Comparison of ENCODE assay signal across 15 cellular contexts in genomic region chr21:44960141-44961092, GRCh38. TPM values are rescaled to one million over a fixed set of nuclear protein-coding genes. Genes with fewer than 3 reads are reported as not detected.
A peak's percentile ranks its signal among the peaks of the same experiment; 100 is the strongest.
DNase-seq lines count a peak whose midpoint lies in the region; FAIRE-seq and TF ChIP-seq lines count a peak whose summit lies in the region.
"Had no signal": no experiment of that assay in that cellular context is flagged by ENCODE, and none has a peak within 500 bp of the region (broad histone marks: within the 10 kb centered on the region; RNA-seq: fewer than 3 reads in every experiment).

No MANE protein-coding gene starts in this region.

- in situ Hi-C loops in ACHN (cut with HindIII; ENCODE audit: low pct_ligation_motif_present, low pct_unique_long_range_greater_than_20kb, low sequenced_read_pairs): no loop called here

- H2BK15ac ChIP-seq in mesenchymal stem cell (ENCODE audit: low read depth, poor library complexity, severe bottlenecking): no peak overlapping the region

- CTCF ChIA-PET in RWPE1 (lab: Yijun Ruan, JAX): interaction anchor here (1.2 kb wide), 1 partner anchor 11 kb away, joined by 6 read pairs; no protein-coding TSS in a partner anchor

- H4K8ac ChIP-seq in mesenchymal stem cell (ENCODE audit: low read length): no peak overlapping the region

- peak overlapping the region; percentile 65 to 79 for H2BK12ac ChIP-seq in mesenchymal stem cell (ENCODE audit: low read length in 2 of 2)

- H3K27me3 ChIP-seq in mesenchymal stem cell (ENCODE audit: control insufficient read depth in 1 of 2, insufficient read depth in 1 of 2, low read length in 2 of 2) (no peaks in the 10 kb centered on the region), tibial nerve (no peaks in the 10 kb centered on the region), adrenal gland (no peaks in the 10 kb centered on the region)

- H3K9ac ChIP-seq in mesenchymal stem cell (ENCODE audit: low read length): no peak overlapping the region

- peaks cover 33 to 38% of the 10 kb centered on the region in 2 experiments for H3K36me3 ChIP-seq in mesenchymal stem cell (ENCODE audit: control insufficient read depth in 1 of 2, insufficient read depth in 2 of 2, low read depth in 1 of 2, low read length in 2 of 2)
- H3K36me3 ChIP-seq in tibial nerve: peaks cover 0 to 13% (median 0%) of the 10 kb centered on the region in 3 donors
- no peaks in the 10 kb centered on the region for H3K36me3 ChIP-seq in adrenal gland (replicated peaks in 1 of 2)

- peak overlapping the region in 1 of 2 experiments; percentile 61 for H3K18ac ChIP-seq in mesenchymal stem cell (ENCODE audit: low read depth in 1 of 2, low read length in 2 of 2)

- 97% methylated on average over 23 of the region's 23 CpGs for WGBS in mesenchymal stem cell
- 80 to 89% methylated on average over 23 of the region's 23 CpGs for WGBS in tibial nerve, 2 donors
- 87 to 93% (median 92%) methylated on average over 22 to 23 of the region's 23 CpGs for WGBS in adrenal gland, 4 donors

- POLR2A ChIA-PET in RWPE1 (lab: Yijun Ruan, JAX; ENCODE audit: low non-redundant PET): no interaction called here

- H4K91ac ChIP-seq in mesenchymal stem cell (ENCODE audit: low read length): peak overlapping the region; percentile 79

- no peak overlapping the region for H3K23ac ChIP-seq in mesenchymal stem cell (ENCODE audit: low read length in 2 of 2)

- no peak overlapping the region for H2BK120ac ChIP-seq in mesenchymal stem cell (ENCODE audit: low read depth, low read length)

- TF ChIP-seq POLR2A in tibial nerve (IDR thresholded peaks at IDR 0.05): no peak
- TF ChIP-seq POLR2A in adrenal gland (IDR thresholded peaks at IDR 0.05): no peak

- H3K27ac ChIP-seq in RWPE1: peak overlapping the region; percentile 33
- peak overlapping the region; percentile 10 for H3K27ac ChIP-seq in cingulate gyrus (ENCODE audit: low read depth, low read length)
- no peak overlapping the region for H3K27ac ChIP-seq in mesenchymal stem cell (ENCODE audit: low read length, poor library complexity, severe bottlenecking)
- peak overlapping the region in 3 of 4 donors; percentile 11 to 83 (median 78) for H3K27ac ChIP-seq in tibial nerve
- H3K27ac ChIP-seq in adrenal gland: peak overlapping the region in 2 of 5 donors; percentile 18 to 90

- H3K4me2 ChIP-seq in mesenchymal stem cell (ENCODE audit: low read length, poor library complexity, severe bottlenecking): no peak overlapping the region

- peaks cover 22% of the 10 kb centered on the region for H3K79me1 ChIP-seq in mesenchymal stem cell (replicated peaks; ENCODE audit: low read length, poor library complexity, severe bottlenecking)

- no peak overlapping the region for H2AFZ ChIP-seq in mesenchymal stem cell (ENCODE audit: low read depth, low read length)

- H3K4me1 ChIP-seq in mesenchymal stem cell (ENCODE audit: control insufficient read depth, insufficient read depth, low read depth, low read length) (peaks cover 61% of the 10 kb centered on the region), tibial nerve (peaks cover 0 to 82% (median 39%) of the 10 kb centered on the region in 4 donors), adrenal gland (replicated peaks in 1 of 2) (peaks cover 14 to 23% of the 10 kb centered on the region in 2 donors)
- H3K4me1 ChIP-seq: HAP-1 had no signal

- H3K4ac ChIP-seq in mesenchymal stem cell (ENCODE audit: low read depth in 1 of 2, low read length in 2 of 2): peak overlapping the region; percentile 22 to 41

- H3K4me3 ChIP-seq in mesenchymal stem cell (ENCODE audit: insufficient read depth in 1 of 2, low read depth in 1 of 2, low read length in 2 of 2): no peak overlapping the region
- no peak overlapping the region for H3K4me3 ChIP-seq in tibial nerve
- no peak overlapping the region for H3K4me3 ChIP-seq in adrenal gland
- H3K4me3 ChIP-seq: HAP-1 had no signal

- FAIRE-seq in RCC 7860 (lab: Jason Lieb, UNC): no peak

- H2BK5ac ChIP-seq in mesenchymal stem cell (ENCODE audit: low read depth, low read length, poor library complexity, severe bottlenecking): peak overlapping the region; percentile 46

- DNase-seq in RWPE1 (ENCODE audit: low spot score): no peak
- no peak for DNase-seq in mesenchymal stem cell
- no peak for DNase-seq in tibial nerve (ENCODE audit: low spot score in 2 of 2)
- no peak for DNase-seq in ACHN
- no peak for DNase-seq in RCC 7860 (ENCODE audit: low spot score)
- no peak for DNase-seq in adrenal gland
- DNase-seq: activated CD8-positive, alpha-beta T cell treated with anti-CD3 and anti-CD28 coated beads for 36 hours; activated T-cell treated with anti-CD3 and anti-CD28 coated beads, Interleukin-2, amount 50 U/mL, for 72 hours; immature natural killer cell; KBM-7; NCI-H2029 treated with DMSO at 0.1 percent for 48 hours; SHP77 treated with DMSO at 0.1 percent for 48 hours; stimulated activated naive CD4-positive, alpha-beta T cell had no signal

- H3K9me3 ChIP-seq in mesenchymal stem cell (ENCODE audit: control insufficient read depth, low read length): no peaks in the 10 kb centered on the region
- no peaks in the 10 kb centered on the region for H3K9me3 ChIP-seq in tibial nerve
- H3K9me3 ChIP-seq in adrenal gland (replicated peaks in 1 of 3): no peaks in the 10 kb centered on the region
- H3K9me3 ChIP-seq: HAP-1 had no signal

- no peak for TF ChIP-seq EP300 in tibial nerve (IDR thresholded peaks at IDR 0.05)

- peak overlapping the region in 1 of 2 experiments; percentile 30 for H3K14ac ChIP-seq in mesenchymal stem cell (ENCODE audit: low read length in 2 of 2)

- no peak for TF ChIP-seq CTCF in RWPE1 (conservative IDR thresholded peaks at IDR 0.05; ENCODE audit: low read depth)
- TF ChIP-seq CTCF in tibial nerve (IDR thresholded peaks at IDR 0.05): no peak
- TF ChIP-seq CTCF in adrenal gland (IDR thresholded peaks at IDR 0.05): no peak

- intact Hi-C loops in adrenal gland (cut with DNase I): no loop called here

- peak overlapping the region; percentile 42 for H2AK5ac ChIP-seq in mesenchymal stem cell (ENCODE audit: low read length, severe bottlenecking)

RNA-seq across cellular contexts. Expression of gene SLX9, which starts 20.6 kb away (rescaled TPM):
- 14.7 TPM for polyA plus RNA-seq in mesenchymal stem cell (2013, experiment 1 of 2)
- 15.1 TPM for polyA plus RNA-seq in mesenchymal stem cell (2013, experiment 2 of 2)
- total RNA-seq in tibial nerve (10 to 100 TPM in 2 of 4 donors, 1 to 10 TPM in 2; 3.7 to 19.8 (median 13.3) TPM), adrenal gland (10 to 100 TPM; 11.1 to 45.3 (median 26.6) TPM)
- polyA plus RNA-seq in adrenal gland: 10 to 100 TPM; 13.1 to 22.8 (median 21.4) TPM

RNA-seq across cellular contexts. Expression of gene ITGB2, which starts 39.7 kb away (rescaled TPM):
- 0.40 TPM for polyA plus RNA-seq in mesenchymal stem cell (2013, experiment 1 of 2)
- 0.14 TPM for polyA plus RNA-seq in mesenchymal stem cell (2013, experiment 2 of 2)
- 10 to 100 TPM; 32.7 to 87.3 (median 56.2) TPM for total RNA-seq in tibial nerve
- 100 to 1,000 TPM in 4 of 8 donors, 10 to 100 TPM in 4; 68.2 to 212 (median 120) TPM for total RNA-seq in adrenal gland
- polyA plus RNA-seq in adrenal gland: 100 to 1,000 TPM in 2 of 3 donors, 10 to 100 TPM in 1; 10.9 to 249 (median 101) TPM
